In the genomic region with DNA sequence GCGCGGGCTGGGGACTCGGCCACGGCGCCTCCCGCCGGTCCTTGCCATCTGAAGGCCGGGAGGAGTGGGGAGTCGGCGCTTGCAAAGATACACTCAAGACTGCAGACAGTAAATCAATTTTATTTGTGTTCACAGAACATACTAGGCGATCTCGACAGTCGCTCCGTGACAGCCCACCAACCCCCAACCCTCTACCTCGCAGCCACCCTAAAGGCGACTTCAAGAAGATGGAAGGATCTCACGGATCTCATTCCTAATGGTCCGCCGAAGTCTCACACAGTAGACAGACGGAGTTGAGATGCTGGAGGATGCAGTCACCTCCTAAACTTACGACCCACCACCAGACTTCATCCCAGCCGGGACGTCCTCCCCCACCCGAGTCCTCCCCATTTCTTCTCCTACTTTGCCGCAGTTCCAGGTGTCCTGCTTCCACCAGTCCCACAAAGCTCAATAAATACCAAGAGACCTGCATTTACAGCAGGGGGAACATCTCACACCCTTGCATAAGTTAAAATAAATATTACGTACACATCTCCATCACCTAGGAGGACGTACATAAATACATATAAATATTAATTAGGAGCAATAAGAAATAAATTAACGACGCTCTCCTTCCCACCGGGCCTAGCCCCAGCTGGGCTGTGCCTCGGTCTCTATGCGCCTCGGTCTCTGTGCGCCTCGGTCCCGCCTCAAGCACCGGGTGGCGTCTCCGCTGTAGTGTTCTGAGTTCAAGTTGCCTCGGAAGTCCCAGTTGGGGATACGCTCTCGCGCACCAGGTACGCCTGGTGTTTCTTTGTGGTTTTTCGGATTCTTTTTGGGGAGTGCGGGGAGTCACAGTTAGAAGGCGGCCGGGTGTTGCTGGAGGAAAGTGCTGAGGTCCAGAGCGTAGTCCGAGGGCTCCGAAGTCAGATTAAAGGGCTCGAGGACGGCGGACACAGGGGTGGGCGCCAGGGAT, we compare ENCODE assay signal across 8 cellular contexts. TPM values are rescaled to one million over a fixed set of nuclear protein-coding genes. Genes with fewer than 3 reads are reported as not detected.
DNase-seq lines count a peak whose midpoint lies in the region; ATAC-seq and TF ChIP-seq lines count a peak whose summit lies in the region.

No MANE protein-coding gene starts in this region.

- TF ChIP-seq CTCF in tibial artery (IDR thresholded peaks at IDR 0.05), result no peak

- peaks cover 29% of the 10 kb centered on the region for H3K79me2 ChIP-seq in mesendoderm (ENCODE audit: control insufficient read depth, insufficient read depth, low read length)

- H3K4me1 ChIP-seq in mesendoderm (ENCODE audit: control insufficient read depth, low read depth, low read length) (peaks cover 10% of the 10 kb centered on the region), tibial artery (peaks cover 0 to 53% (median 35%) of the 10 kb centered on the region in 4 donors)

- peak overlapping the region; percentile 99 for H3K4me3 ChIP-seq in mesendoderm (ENCODE audit: low read length)
- peak overlapping the region; percentile 94 to 95 for H3K4me3 ChIP-seq in tibial artery

- intact Hi-C loops in tibial artery (cut with DNase I; ENCODE audit: low total_unique reads), result loop anchor here (1.0 to 10.0 kb wide), 4 partner anchors 38 to 341 kb away; partner anchors contain the start of gene DDR1

- H2BK120ac ChIP-seq in mesendoderm (ENCODE audit: low read depth, low read length), result no peak overlapping the region

- H3K79me1 ChIP-seq in mesendoderm (ENCODE audit: low read length), result peaks cover 8% of the 10 kb centered on the region

- peak overlapping the region; percentile 44 for H3K4me2 ChIP-seq in mesendoderm (ENCODE audit: low read length)

- H2BK5ac ChIP-seq in mesendoderm (ENCODE audit: low read length), result peak overlapping the region; percentile 40

- peak; percentile 9 for ATAC-seq in HG02759 (IDR thresholded peaks at IDR 0.05; ENCODE audit: unreplicated experiment)

- H3K27me3 ChIP-seq in mesendoderm (ENCODE audit: insufficient read depth, low read length, poor library complexity) (no peaks in the 10 kb centered on the region), tibial artery (no peaks in the 10 kb centered on the region)

- H2AK5ac ChIP-seq in mesendoderm (ENCODE audit: low read length), result peak overlapping the region; percentile 84

- DNase-seq in DMS114 treated with DMSO at 0.1 percent for 48 hours (lab: John Stamatoyannopoulos, UW; ENCODE audit: unreplicated experiment) (peak; percentile 58), T-helper 1 cell (peak in 3 of 5 donors; percentile 26 to 64 (median 33)), dermis blood vessel endothelial cell (peak; percentile 42), mesendoderm (no peak), tibial artery (peak; percentile 37 to 77), NCI-H1105 (lab: John Stamatoyannopoulos, UW) (no peak), NCI-H524 treated with DMSO at 0.1 percent for 48 hours (lab: John Stamatoyannopoulos, UW) (no peak)

- peak overlapping the region; percentile 91 for H3K27ac ChIP-seq in mesendoderm (ENCODE audit: low read depth, low read length)
- peak overlapping the region; percentile 97 to 98 for H3K27ac ChIP-seq in tibial artery

- peak overlapping the region; percentile 94 for H3K56ac ChIP-seq in mesendoderm (ENCODE audit: low read length)

- H3K36me3 ChIP-seq in mesendoderm (ENCODE audit: control insufficient read depth, insufficient read depth, low read length) (peaks cover 5% of the 10 kb centered on the region), tibial artery (peaks cover 23 to 28% (median 27%) of the 10 kb centered on the region in 3 donors)

- no peak overlapping the region for H2BK15ac ChIP-seq in mesendoderm (replicated peaks; ENCODE audit: low read depth)

- no peak overlapping the region for H4K5ac ChIP-seq in mesendoderm (ENCODE audit: low read length)

- H3K9ac ChIP-seq in mesendoderm (ENCODE audit: low read length), result peak overlapping the region; percentile 100

- H4K8ac ChIP-seq in mesendoderm (ENCODE audit: low read depth, low read length), result peak overlapping the region; percentile 83

- peak overlapping the region; percentile 77 for H3K4ac ChIP-seq in mesendoderm (ENCODE audit: low read depth, low read length)

- H3K9me3 ChIP-seq in tibial artery, result no peaks in the 10 kb centered on the region

- WGBS in mesendoderm (ENCODE audit: extremely low coverage, insufficient coverage, low lambda C conversion rate), result no CpG with 5 or more reads among the region's 55 CpGs

- H3K18ac ChIP-seq in mesendoderm (ENCODE audit: low read length), result peak overlapping the region; percentile 77

- H3K23ac ChIP-seq in mesendoderm (ENCODE audit: low read length), result peak overlapping the region; percentile 95

RNA-seq across cellular contexts. Expression of gene FLOT1, which starts 0.9 kb away (rescaled TPM):
- total RNA-seq in dermis blood vessel endothelial cell, result 71.5 and 124 TPM in 2 replicates
- 70.7 TPM for polyA plus RNA-seq in mesendoderm (2013, experiment 1 of 2)
- 68.2 TPM for polyA plus RNA-seq in mesendoderm (2013, experiment 2 of 2)

RNA-seq across cellular contexts. Expression of gene IER3, which starts 1.0 kb away (rescaled TPM):
- total RNA-seq in dermis blood vessel endothelial cell, result 74.4 and 134 TPM in 2 replicates
- polyA plus RNA-seq in mesendoderm (2013, experiment 1 of 2), result 285 TPM
- 254 TPM for polyA plus RNA-seq in mesendoderm (2013, experiment 2 of 2)

RNA-seq across cellular contexts. Expression of gene TUBB, which starts 23.2 kb away (rescaled TPM):
- 301 and 692 TPM in 2 replicates for total RNA-seq in dermis blood vessel endothelial cell
- polyA plus RNA-seq in mesendoderm (2013, experiment 1 of 2), result 1,956 TPM
- polyA plus RNA-seq in mesendoderm (2013, experiment 2 of 2), result 1,954 TPM

RNA-seq across cellular contexts. Expression of gene MDC1, which starts 26.3 kb away (rescaled TPM):
- total RNA-seq in dermis blood vessel endothelial cell, result 6.3 and 12.5 TPM in 2 replicates
- polyA plus RNA-seq in mesendoderm (2013, experiment 1 of 2), result 30.4 TPM
- polyA plus RNA-seq in mesendoderm (2013, experiment 2 of 2), result 29.4 TPM

RNA-seq across cellular contexts. Expression of gene NRM, which starts 52.6 kb away (rescaled TPM):
- 3.1 and 4.6 TPM in 2 replicates for total RNA-seq in dermis blood vessel endothelial cell
- polyA plus RNA-seq in mesendoderm (2013, experiment 1 of 2), result 49.8 TPM
- 49.7 TPM for polyA plus RNA-seq in mesendoderm (2013, experiment 2 of 2)

Comparison
In these comparisons a context has a peak if more than half of its experiments do, and no peak if none do; other contexts are left out.
1. DNase-seq: peak in DMS114 treated with DMSO at 0.1 percent for 48 hours (single experiment), T-helper 1 cell (3 of 5), dermis blood vessel endothelial cell (single experiment) and tibial artery (2 of 2); none in mesendoderm (single experiment), NCI-H1105 (single experiment) and NCI-H524 treated with DMSO at 0.1 percent for 48 hours (single experiment).